Comparison of ENCODE assay signal across 17 cellular contexts in genomic region chr5:131609774-131610173, GRCh38. TPM values are rescaled to one million over a fixed set of nuclear protein-coding genes. Genes with fewer than 3 reads are reported as not detected.
DNase-seq lines count a peak whose midpoint lies in the region; TF ChIP-seq lines count a peak whose summit lies in the region.
"Had no signal": no experiment of that assay in that cellular context is flagged by ENCODE, and none has a peak within 500 bp of the region (broad histone marks: within the 10 kb centered on the region; RNA-seq: fewer than 3 reads in every experiment).

No MANE protein-coding gene starts in this region.

- H3K4me2 ChIP-seq in GM23248 (ENCODE audit: unreplicated experiment) (peak overlapping the region; percentile 47), mesenchymal stem cell (ENCODE audit: low read length, poor library complexity, severe bottlenecking) (no peak overlapping the region)

- peak overlapping the region; percentile 88 for H2BK5ac ChIP-seq in mesenchymal stem cell (ENCODE audit: low read depth, low read length, poor library complexity, severe bottlenecking)

- no peak overlapping the region for H4K8ac ChIP-seq in mesenchymal stem cell (ENCODE audit: low read length)

- H2AK5ac ChIP-seq in mesenchymal stem cell (ENCODE audit: low read length, severe bottlenecking), result peak overlapping the region; percentile 96

- WGBS in GM23248 (ENCODE audit: low coverage in 1 of 2, low lambda C conversion rate in 2 of 2, missing lambda C conversion rate in 2 of 2), 2 experiments, result 96 to 100% methylated on average over 1 of the region's 1 CpG
- no CpG with 5 or more reads among the region's 1 CpG for WGBS in mesenchymal stem cell

- H3K4me3 ChIP-seq in AG04449 (ENCODE audit: low read depth, low read length) (no peak overlapping the region), GM23248 (no peak overlapping the region), brain microvascular endothelial cell (ENCODE audit: low read depth, low read length) (no peak overlapping the region), mesenchymal stem cell (ENCODE audit: insufficient read depth in 1 of 2, low read depth in 1 of 2, low read length in 2 of 2) (no peak overlapping the region)
- H3K4me3 ChIP-seq: ovary had no signal

- H3K18ac ChIP-seq in mesenchymal stem cell (ENCODE audit: low read depth in 1 of 2, low read length in 2 of 2), result peak overlapping the region in 1 of 2 experiments; percentile 34

- H3K9ac ChIP-seq in GM23248, result no peak overlapping the region
- no peak overlapping the region for H3K9ac ChIP-seq in mesenchymal stem cell (ENCODE audit: low read length)

- H3K23ac ChIP-seq in mesenchymal stem cell (ENCODE audit: low read length in 2 of 2), result no peak overlapping the region

- no peak overlapping the region for H3K14ac ChIP-seq in mesenchymal stem cell (ENCODE audit: low read length in 2 of 2)

- H3F3A ChIP-seq in GM23248 (ENCODE audit: insufficient read depth), result peaks cover 22% of the 10 kb centered on the region; the same call in 1 of the 2 replicates

- no peak overlapping the region for H2BK120ac ChIP-seq in mesenchymal stem cell (ENCODE audit: low read depth, low read length)

- no peak overlapping the region for H2BK15ac ChIP-seq in mesenchymal stem cell (ENCODE audit: low read depth, poor library complexity, severe bottlenecking)

- H4K20me1 ChIP-seq in GM23248 (ENCODE audit: insufficient read depth), result no peaks in the 10 kb centered on the region

- in situ Hi-C loops in GM23248 (cut with MboI), result no loop called here
- in situ Hi-C loops in brain microvascular endothelial cell (cut with HindIII; ENCODE audit: low pct_ligation_motif_present, low sequenced_read_pairs), result no loop called here

- POLR2A ChIA-PET in AG04449 (lab: Yijun Ruan, JAX), result no interaction called here

- peak overlapping the region; percentile 47 for H3K27ac ChIP-seq in GM23248
- H3K27ac ChIP-seq in brain microvascular endothelial cell, result peak overlapping the region; percentile 86
- H3K27ac ChIP-seq in mesenchymal stem cell (ENCODE audit: low read length, poor library complexity, severe bottlenecking), result peak overlapping the region; percentile 97
- H3K27ac ChIP-seq: ovary had no signal

- H3K9me2 ChIP-seq in GM23248 (ENCODE audit: insufficient read depth), result no peaks in the 10 kb centered on the region

- TF ChIP-seq CTCF in AG04449 (IDR thresholded peaks at IDR 0.05; ENCODE audit: insufficient read depth, low read length, missing control alignments), result no peak
- no peak for TF ChIP-seq CTCF in brain microvascular endothelial cell (IDR thresholded peaks at IDR 0.05; ENCODE audit: low read depth, low read length, missing control alignments)

- no peak overlapping the region for H2BK12ac ChIP-seq in mesenchymal stem cell (ENCODE audit: low read length in 2 of 2)

- H3K4me1 ChIP-seq in GM23248 (ENCODE audit: insufficient read depth) (peaks cover 20% of the 10 kb centered on the region), mesenchymal stem cell (ENCODE audit: control insufficient read depth, insufficient read depth, low read depth, low read length) (peaks cover 6% of the 10 kb centered on the region)

- no peak overlapping the region for H3K4ac ChIP-seq in mesenchymal stem cell (ENCODE audit: low read depth in 1 of 2, low read length in 2 of 2)

- H3K9me3 ChIP-seq in GM23248 (ENCODE audit: low read depth), result no peaks in the 10 kb centered on the region
- no peaks in the 10 kb centered on the region for H3K9me3 ChIP-seq in mesenchymal stem cell (ENCODE audit: control insufficient read depth, low read length)
- H3K9me3 ChIP-seq: ovary had no signal

- peaks cover 26% of the 10 kb centered on the region for H3K79me1 ChIP-seq in mesenchymal stem cell (replicated peaks; ENCODE audit: low read length, poor library complexity, severe bottlenecking)

- no peak overlapping the region for H4K91ac ChIP-seq in mesenchymal stem cell (ENCODE audit: low read length)

- CTCF ChIA-PET in AG04449 (lab: Yijun Ruan, JAX), result interaction anchor here (0.7 to 2.5 kb wide), 5 partner anchors 9 to 145 kb away, joined by 3 to 13 read pairs (median 5); no protein-coding TSS in a partner anchor

- no peaks in the 10 kb centered on the region for H3K27me3 ChIP-seq in GM23248 (replicated peaks; ENCODE audit: insufficient read depth)
- no peaks in the 10 kb centered on the region for H3K27me3 ChIP-seq in brain microvascular endothelial cell (replicated peaks)
- no peaks in the 10 kb centered on the region for H3K27me3 ChIP-seq in mesenchymal stem cell (ENCODE audit: control insufficient read depth in 1 of 2, insufficient read depth in 1 of 2, low read length in 2 of 2)
- H3K27me3 ChIP-seq: ovary had no signal

- peaks cover 99% of the 10 kb centered on the region for H3K79me2 ChIP-seq in GM23248 (ENCODE audit: insufficient read depth)

- DNase-seq in AG04449 (ENCODE audit: low read depth, low spot score) (peak; percentile 56), GM23248 (no peak), brain microvascular endothelial cell (peak; percentile 63), mesenchymal stem cell (no peak), NCI-H2107 (lab: John Stamatoyannopoulos, UW) (no peak), mesenteric fat pad (ENCODE audit: low spot score) (no peak), AG08395 (ENCODE audit: low spot score) (no peak), NCI-H146 (lab: John Stamatoyannopoulos, UW) (no peak)
- DNase-seq: activated CD8-positive, alpha-beta memory T cell treated with anti-CD3 and anti-CD28 coated beads, Interleukin-2, amount 10 ng/mL, durations not matched to agents 7 days and 5 days; foreskin melanocyte; GDM1; Kasumi-1; NCI-H1105; NCI-H526 treated with DMSO at 0.1 percent for 48 hours; ovary; SHP77; stimulated activated CD4-positive, alpha-beta T cell treated with anti-CD3 and anti-CD28 coated beads, Interleukin-2, amount 100 ng/mL, for 48 hours had no signal

- no peak overlapping the region for H2AFZ ChIP-seq in GM23248
- no peak overlapping the region for H2AFZ ChIP-seq in mesenchymal stem cell (ENCODE audit: low read depth, low read length)

- H3K36me3 ChIP-seq in GM23248 (ENCODE audit: low read depth), result no peaks in the 10 kb centered on the region
- H3K36me3 ChIP-seq in brain microvascular endothelial cell (replicated peaks), result no peaks in the 10 kb centered on the region
- no peaks in the 10 kb centered on the region for H3K36me3 ChIP-seq in mesenchymal stem cell (ENCODE audit: control insufficient read depth in 1 of 2, insufficient read depth in 2 of 2, low read depth in 1 of 2, low read length in 2 of 2)
- H3K36me3 ChIP-seq: ovary had no signal

RNA-seq across cellular contexts. Expression of gene RAPGEF6, which starts 25.3 kb away (rescaled TPM):
- 8.6 and 9.4 TPM in 2 replicates for total RNA-seq in GM23248 (2014; rRNA removed; shearing (Covaris generic))
- polyA plus RNA-seq in GM23248 (2016; fragmentation: Nextera tagmentation; extraction: Ambion mirVana), result 4.2 and 6.9 TPM in 2 replicates
- polyA plus RNA-seq in mesenchymal stem cell (2013, experiment 1 of 2), result 3.1 TPM
- polyA plus RNA-seq in mesenchymal stem cell (2013, experiment 2 of 2), result 3.1 TPM
- total RNA-seq in mesenteric fat pad, result 18.2 TPM

Comparison
In these comparisons a context has a peak if more than half of its experiments do, and no peak if none do; other contexts are left out.
1. DNase-seq: peak in AG04449 (single experiment) and brain microvascular endothelial cell (single experiment); none in GM23248 (single experiment), mesenchymal stem cell (single experiment), NCI-H2107 (single experiment), mesenteric fat pad (single experiment), AG08395 (single experiment) and NCI-H146 (single experiment).
2. H3K27ac ChIP-seq: peak in every context shown above with its lines; median percentile 97 in mesenchymal stem cell; 86 in brain microvascular endothelial cell; 47 in GM23248.